ENCODE assay signal across 1 cellular context in genomic region chr12:9064201-9064814, GRCh38.
A peak's percentile ranks its signal among the peaks of the same experiment; 100 is the strongest.
TF ChIP-seq lines count a peak whose summit lies in the region.

No MANE protein-coding gene starts in this region.

TF ChIP-seq in HepG2, 621 proteins besides CTCF, POLR2A, EP300 and RAD21 (continued from another document and continues in another):
- TF ChIP-seq ZNF318 (CRISPR knock-in tag; IDR thresholded peaks at IDR 0.05) (no peak; the same call in 1 of the 2 replicates), HOXA5 (CRISPR knock-in tag; IDR thresholded peaks at IDR 0.05) (peak; percentile 85; the same call in 1 of the 2 replicates), HMG20B (CRISPR knock-in tag; conservative IDR thresholded peaks at IDR 0.05) (no peak), DDIT3 (CRISPR knock-in tag; IDR thresholded peaks at IDR 0.05) (no peak), KMT2A (CRISPR knock-in tag; IDR thresholded peaks at IDR 0.05) (0 out of 2 replicates have a peak, but pooled peaks have one; percentile 22), POGK (CRISPR knock-in tag; conservative IDR thresholded peaks at IDR 0.05) (0 out of 2 replicates have a peak, but pooled peaks have one; percentile 52), TSC22D2 (CRISPR knock-in tag; IDR thresholded peaks at IDR 0.05; ENCODE audit: borderline replicate concordance) (no peak), SIX4 (CRISPR knock-in tag; IDR thresholded peaks at IDR 0.05) (no peak), ZMAT5 (CRISPR knock-in tag; IDR thresholded peaks at IDR 0.05; ENCODE audit: borderline replicate concordance, low read depth) (no peak), AHDC1 (CRISPR knock-in tag; IDR thresholded peaks at IDR 0.05; ENCODE audit: borderline replicate concordance) (no peak), ETV6 (CRISPR knock-in tag; conservative IDR thresholded peaks at IDR 0.05) (0 out of 2 replicates have a peak, but pooled peaks have one; percentile 63), SOX6 (IDR thresholded peaks at IDR 0.05) (no peak), SOX6 (CRISPR knock-in tag; IDR thresholded peaks at IDR 0.05) (peak; percentile 24; the same call in 1 of the 2 replicates), TERF1 (CRISPR knock-in tag; IDR thresholded peaks at IDR 0.05) (no peak), ISX (CRISPR knock-in tag; conservative IDR thresholded peaks at IDR 0.05) (0 out of 2 replicates have a peak, but pooled peaks have one; percentile 31), HIC2 (CRISPR knock-in tag; IDR thresholded peaks at IDR 0.05; ENCODE audit: low read depth) (peak; percentile 31; the same call in 1 of the 2 replicates), ZBTB49 (CRISPR knock-in tag; IDR thresholded peaks at IDR 0.05; ENCODE audit: borderline replicate concordance) (no peak), ZNF569 (CRISPR knock-in tag; IDR thresholded peaks at IDR 0.05; ENCODE audit: borderline replicate concordance) (no peak), SNAI1 (CRISPR knock-in tag; IDR thresholded peaks at IDR 0.05; ENCODE audit: borderline replicate concordance) (0 out of 2 replicates have a peak, but pooled peaks have one; percentile 52), DNMT1 (CRISPR knock-in tag; IDR thresholded peaks at IDR 0.05) (0 out of 2 replicates have a peak, but pooled peaks have one; percentile 17), GABPB1 (CRISPR knock-in tag; IDR thresholded peaks at IDR 0.05) (no peak), FOXP1 (IDR thresholded peaks at IDR 0.05) (no peak), FOXP1 (CRISPR knock-in tag; IDR thresholded peaks at IDR 0.05) (no peak)
